8 cellular contexts compared by ENCODE assay signal in the genomic region with DNA sequence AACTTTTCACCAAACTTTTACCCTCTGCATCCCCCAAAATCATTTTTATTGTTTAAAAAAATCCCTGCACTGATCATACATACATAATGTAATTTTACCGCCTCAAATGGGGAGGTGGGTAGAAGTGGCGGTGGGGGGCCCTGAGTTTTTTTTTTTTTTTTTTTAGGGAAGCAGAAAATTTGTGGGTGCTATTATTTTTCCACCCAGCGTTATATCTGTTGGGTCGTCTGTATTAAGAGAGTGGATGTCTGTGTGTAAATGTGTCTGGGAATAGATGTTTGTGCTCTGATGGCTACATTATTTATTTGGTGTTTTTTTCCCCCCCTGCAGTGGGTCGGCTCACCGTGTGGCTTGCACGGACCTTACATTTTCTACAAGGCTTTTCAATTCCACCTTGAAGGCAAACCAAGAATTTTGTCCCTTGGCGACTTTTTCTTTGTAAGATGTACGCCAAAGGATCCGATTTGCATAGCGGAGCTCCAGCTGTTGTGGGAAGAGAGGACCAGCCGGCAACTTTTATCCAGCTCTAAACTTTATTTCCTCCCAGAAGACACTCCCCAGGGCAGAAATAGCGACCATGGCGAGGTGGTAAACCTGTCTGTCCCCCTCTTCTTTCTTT. TPM values are rescaled to one million over a fixed set of nuclear protein-coding genes. Genes with fewer than 3 reads are reported as not detected.
DNase-seq lines count a peak whose midpoint lies in the region; ATAC-seq and TF ChIP-seq lines count a peak whose summit lies in the region.

No MANE protein-coding gene starts in this region.

- H3K14ac ChIP-seq in trophoblast cell (ENCODE audit: low read length): no peak overlapping the region

- peak overlapping the region; percentile 94 for H3K4me3 Mint-ChIP-seq in activated CD4-positive, alpha-beta memory T cell treated with anti-CD3 and anti-CD28 coated beads, Interleukin-2, amount 10 ng/mL, durations not matched to agents 7 days and 5 days
- peak overlapping the region; percentile 92 for H3K4me3 Mint-ChIP-seq in glutamatergic neuron (ENCODE audit: unreplicated experiment)

- WGBS in trophoblast cell (ENCODE audit: extremely low coverage, insufficient coverage, insufficient read length): no CpG with 5 or more reads among the region's 14 CpGs

- H3K36me3 Mint-ChIP-seq in activated CD4-positive, alpha-beta memory T cell treated with anti-CD3 and anti-CD28 coated beads, Interleukin-2, amount 10 ng/mL, durations not matched to agents 7 days and 5 days (ENCODE audit: low read depth): peaks cover 28% of the 10 kb centered on the region
- H3K36me3 Mint-ChIP-seq in glutamatergic neuron (ENCODE audit: unreplicated experiment): no peaks in the 10 kb centered on the region

- H3K27ac Mint-ChIP-seq in activated CD4-positive, alpha-beta memory T cell treated with anti-CD3 and anti-CD28 coated beads, Interleukin-2, amount 10 ng/mL, durations not matched to agents 7 days and 5 days: peak overlapping the region; percentile 98
- peak overlapping the region; percentile 100 for H3K27ac Mint-ChIP-seq in glutamatergic neuron (ENCODE audit: unreplicated experiment)

- POLR2A ChIA-PET in activated CD4-positive, alpha-beta memory T cell treated with anti-CD3 and anti-CD28 coated beads, Interleukin-2, amount 10 ng/mL, durations not matched to agents 7 days and 5 days (lab: Charles Lee): interaction anchor here (0.6 to 11.5 kb wide), 41 partner anchors 10 to 1366 kb away, joined by 3 to 785 read pairs (median 5); a partner anchor contains a TSS

- no peak overlapping the region for H4K12ac ChIP-seq in trophoblast cell (ENCODE audit: low read depth, low read length)

- H3K27me3 Mint-ChIP-seq in activated CD4-positive, alpha-beta memory T cell treated with anti-CD3 and anti-CD28 coated beads, Interleukin-2, amount 10 ng/mL, durations not matched to agents 7 days and 5 days: no peaks in the 10 kb centered on the region
- H3K27me3 Mint-ChIP-seq in glutamatergic neuron (ENCODE audit: unreplicated experiment): peaks cover 7% of the 10 kb centered on the region

- H3K9me3 Mint-ChIP-seq in activated CD4-positive, alpha-beta memory T cell treated with anti-CD3 and anti-CD28 coated beads, Interleukin-2, amount 10 ng/mL, durations not matched to agents 7 days and 5 days: no peaks in the 10 kb centered on the region
- peaks cover 12% of the 10 kb centered on the region for H3K9me3 Mint-ChIP-seq in glutamatergic neuron (ENCODE audit: unreplicated experiment)

- CTCF ChIA-PET in activated CD4-positive, alpha-beta memory T cell treated with anti-CD3 and anti-CD28 coated beads, Interleukin-2, amount 10 ng/mL, durations not matched to agents 7 days and 5 days (lab: Charles Lee): interaction anchor here (0.9 to 7.8 kb wide), 19 partner anchors 32 to 343 kb away, joined by 3 to 81 read pairs (median 5); no protein-coding TSS in a partner anchor

- H3K27me3 ChIP-seq in trophoblast cell (ENCODE audit: insufficient read depth, low read length): no peaks in the 10 kb centered on the region

- no peak overlapping the region for H3K23ac ChIP-seq in trophoblast cell (ENCODE audit: low read length)

- TF ChIP-seq CTCF in glutamatergic neuron (IDR thresholded peaks at IDR 0.05; ENCODE audit: partially characterized antibody, unreplicated experiment) (no peak), omental fat pad (IDR thresholded peaks at IDR 0.05) (no peak)

- peak overlapping the region; percentile 76 for H3K9ac ChIP-seq in trophoblast cell (ENCODE audit: low read length)

- H3K4me2 ChIP-seq in trophoblast cell (ENCODE audit: low read length): peak overlapping the region; percentile 95

- DNase-seq in ACHN (peak; percentile 55), H4 (ENCODE audit: low spot score) (peak; percentile 6), glutamatergic neuron (no peak), trophoblast cell (peak; percentile 42 to 64), omental fat pad (ENCODE audit: low spot score) (no peak)
- DNase-seq in activated CD4-positive, alpha-beta memory T cell treated with anti-CD3 and anti-CD28 coated beads, Interleukin-2, amount 10 ng/mL, durations not matched to agents 7 days and 5 days: no peak

- H3K4me1 Mint-ChIP-seq in activated CD4-positive, alpha-beta memory T cell treated with anti-CD3 and anti-CD28 coated beads, Interleukin-2, amount 10 ng/mL, durations not matched to agents 7 days and 5 days: peaks cover 44% of the 10 kb centered on the region
- H3K4me1 Mint-ChIP-seq in glutamatergic neuron (ENCODE audit: low read depth, unreplicated experiment): peaks cover 40% of the 10 kb centered on the region

- no peak overlapping the region for H4K91ac ChIP-seq in trophoblast cell (ENCODE audit: low read depth, low read length)

- no peaks in the 10 kb centered on the region for H3K9me3 ChIP-seq in trophoblast cell (ENCODE audit: insufficient read depth, low read depth, low read length)

- no peak for ATAC-seq in HG03097 (IDR thresholded peaks at IDR 0.05; ENCODE audit: low FRiP score, unreplicated experiment)
- no peak for ATAC-seq in HG03342 (IDR thresholded peaks at IDR 0.05; ENCODE audit: unreplicated experiment)
- ATAC-seq in omental fat pad (ENCODE audit: low FRiP score): no peak

- H2AK5ac ChIP-seq in trophoblast cell (ENCODE audit: low read length): no peak overlapping the region

- peak overlapping the region; percentile 67 for H3K4me3 ChIP-seq in trophoblast cell (ENCODE audit: low read depth, low read length)

- H3K79me1 ChIP-seq in trophoblast cell (ENCODE audit: low read length): peaks cover 19% of the 10 kb centered on the region

- H2BK12ac ChIP-seq in trophoblast cell (ENCODE audit: low read length): no peak overlapping the region

- H2BK5ac ChIP-seq in trophoblast cell (ENCODE audit: low read depth, low read length, poor library complexity): no peak overlapping the region

- no peak overlapping the region for H4K8ac ChIP-seq in trophoblast cell (ENCODE audit: low read depth, low read length)

- H3K79me2 ChIP-seq in trophoblast cell (ENCODE audit: control insufficient read depth, insufficient read depth, low read length, poor library complexity): peaks cover 4% of the 10 kb centered on the region

- no peak overlapping the region for H2AFZ ChIP-seq in trophoblast cell (ENCODE audit: insufficient read depth, low read length, poor library complexity)

- no peak overlapping the region for H3K18ac ChIP-seq in trophoblast cell (ENCODE audit: low read length)

- no peak overlapping the region for H2BK120ac ChIP-seq in trophoblast cell (ENCODE audit: insufficient read depth, low read length, poor library complexity)

- in situ Hi-C loops in ACHN (cut with HindIII; ENCODE audit: low pct_ligation_motif_present, low pct_unique_long_range_greater_than_20kb, low sequenced_read_pairs): loop anchor here (25.0 kb wide), 1 partner anchor 140 kb away; no protein-coding TSS in a partner anchor

- no peaks in the 10 kb centered on the region for H3K36me3 ChIP-seq in trophoblast cell (ENCODE audit: control insufficient read depth in 1 of 2, insufficient read depth in 2 of 2, low read length in 2 of 2)

- H3K4me1 ChIP-seq in trophoblast cell (ENCODE audit: control insufficient read depth in 1 of 2, insufficient read depth in 2 of 2, low read length in 2 of 2): peaks cover 4% of the 10 kb centered on the region in 2 experiments

- H3K27ac ChIP-seq in trophoblast cell (ENCODE audit: low read depth, low read length): peak overlapping the region; percentile 65

- H3K4ac ChIP-seq in trophoblast cell (ENCODE audit: low read depth, low read length): no peak overlapping the region

RNA-seq across cellular contexts. Expression of a gene that starts 0.4 kb away (rescaled TPM):
- total RNA-seq in H4 (2014; rRNA removed; shearing (Covaris generic)): 11.6 and 15.7 TPM in 2 replicates
- total RNA-seq in activated CD4-positive, alpha-beta memory T cell treated with anti-CD3 and anti-CD28 coated beads, Interleukin-2, amount 10 ng/mL, durations not matched to agents 7 days and 5 days: 10 to 100 TPM; 71.1 to 73.9 TPM
- 1.1 TPM for total RNA-seq in glutamatergic neuron (ENCODE audit: unreplicated experiment)
- 33.3 and 34.0 TPM in 2 replicates for polyA plus RNA-seq in trophoblast cell (2013)
- total RNA-seq in omental fat pad: 100 to 1,000 TPM in 3 of 4 donors, 10 to 100 TPM in 1; 57.5 to 163 (median 123) TPM

Comparison
In these comparisons a context has a peak if more than half of its experiments do, and no peak if none do; other contexts are left out.
1. DNase-seq: peak in ACHN (single experiment), H4 (single experiment) and trophoblast cell (2 of 2); none in activated CD4-positive, alpha-beta memory T cell treated with anti-CD3 and anti-CD28 coated beads, Interleukin-2, amount 10 ng/mL, durations not matched to agents 7 days and 5 days (single experiment), glutamatergic neuron (single experiment) and omental fat pad (single experiment).